In genomic region chr12:92519284-92519683, GRCh38 we compare ENCODE assay signal across 19 cellular contexts.
"Had no signal": no experiment of that assay in that cellular context is flagged by ENCODE, and none has a peak within 500 bp of the region (broad histone marks: within the 10 kb centered on the region; RNA-seq: fewer than 3 reads in every experiment).

No MANE protein-coding gene starts in this region.

- H3K36me3 ChIP-seq: colonic mucosa, gastroesophageal sphincter, heart left ventricle, lower lobe of right lung, tibial nerve, vagina had no signal

- ATAC-seq: gastroesophageal sphincter, heart left ventricle, lower lobe of right lung, psoas muscle, Right ventricle myocardium inferior, sciatic nerve had no signal

- H3K4me3 Mint-ChIP-seq: brain, nephron had no signal

- H3K4me1 ChIP-seq: colonic mucosa, gastroesophageal sphincter, lower lobe of right lung, psoas muscle, tibial nerve, vagina had no signal

- H3K9me3 ChIP-seq: colonic mucosa, gastroesophageal sphincter, lower lobe of right lung, psoas muscle, tibial nerve, vagina had no signal

- DNase-seq: activated CD4-positive, alpha-beta T cell treated with anti-CD3 and anti-CD28 coated beads, Interleukin-2, amount 50 U/mL, for 48 hours; activated naive CD4-positive, alpha-beta T cell treated with Interleukin-2 at 50 U/mL for 16 hours; anterior cingulate cortex; central memory CD4-positive, alpha-beta T cell; colonic mucosa; heart left ventricle; lower lobe of right lung; psoas muscle; stimulated activated CD4-positive, alpha-beta T cell treated with anti-CD3 and anti-CD28 coated beads, Interleukin-4, amount 100 ng/mL, for 4 hours; stimulated activated naive CD4-positive, alpha-beta T cell; substantia nigra had no signal

- H3K4me3 ChIP-seq: colonic mucosa, gastroesophageal sphincter, heart left ventricle, lower lobe of right lung, psoas muscle, SK-N-MC, tibial nerve, vagina had no signal

- H3K36me3 Mint-ChIP-seq: brain had no signal

- H3K27me3 ChIP-seq: colonic mucosa, gastroesophageal sphincter, heart left ventricle, tibial nerve, vagina had no signal

- H3K27ac ChIP-seq: colonic mucosa, gastroesophageal sphincter, heart left ventricle, lower lobe of right lung, psoas muscle, SK-N-MC, tibial nerve, vagina had no signal
